Comparison of ENCODE assay signal across 1 cellular context in the genomic region with DNA sequence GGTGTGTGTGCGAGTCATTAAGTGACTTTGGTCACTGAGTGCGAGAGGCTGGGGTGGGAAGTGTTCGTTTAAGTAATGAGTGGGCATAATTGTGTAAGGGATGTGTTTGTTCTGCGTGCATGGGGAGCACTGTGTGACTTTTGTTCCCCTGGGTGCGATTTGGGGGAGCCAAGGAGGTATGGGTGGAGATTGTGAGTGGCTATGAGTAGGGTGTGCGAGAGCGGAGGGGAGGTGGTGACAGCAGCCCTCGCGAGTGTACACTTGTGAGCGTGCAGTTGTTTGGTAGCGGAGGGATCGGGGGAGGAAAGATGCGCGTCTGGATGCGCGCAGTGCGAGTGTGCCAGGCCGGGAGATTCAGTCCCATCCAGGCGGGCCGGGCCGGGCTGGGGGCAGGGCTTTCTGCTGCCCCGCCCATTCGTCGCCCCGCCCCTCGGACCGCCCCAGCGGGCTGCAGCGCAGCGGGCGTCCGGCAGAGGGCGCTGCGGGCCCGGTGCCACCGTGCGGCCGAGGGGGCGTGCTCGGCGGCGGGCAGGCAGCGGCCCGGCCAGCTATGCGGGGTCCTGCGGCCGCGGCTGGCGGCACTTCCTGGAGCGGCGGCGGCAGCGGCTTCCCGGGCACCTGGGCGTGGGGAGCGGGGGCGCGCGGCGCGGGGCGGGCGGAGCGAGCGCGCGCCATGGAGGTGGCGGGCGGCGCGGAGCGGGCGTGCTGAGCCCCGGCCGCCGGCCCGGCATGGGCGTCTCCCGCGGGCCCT.
A peak's percentile ranks its signal among the peaks of the same experiment; 100 is the strongest.
TF ChIP-seq lines count a peak whose summit lies in the region.

A gene with protein sequence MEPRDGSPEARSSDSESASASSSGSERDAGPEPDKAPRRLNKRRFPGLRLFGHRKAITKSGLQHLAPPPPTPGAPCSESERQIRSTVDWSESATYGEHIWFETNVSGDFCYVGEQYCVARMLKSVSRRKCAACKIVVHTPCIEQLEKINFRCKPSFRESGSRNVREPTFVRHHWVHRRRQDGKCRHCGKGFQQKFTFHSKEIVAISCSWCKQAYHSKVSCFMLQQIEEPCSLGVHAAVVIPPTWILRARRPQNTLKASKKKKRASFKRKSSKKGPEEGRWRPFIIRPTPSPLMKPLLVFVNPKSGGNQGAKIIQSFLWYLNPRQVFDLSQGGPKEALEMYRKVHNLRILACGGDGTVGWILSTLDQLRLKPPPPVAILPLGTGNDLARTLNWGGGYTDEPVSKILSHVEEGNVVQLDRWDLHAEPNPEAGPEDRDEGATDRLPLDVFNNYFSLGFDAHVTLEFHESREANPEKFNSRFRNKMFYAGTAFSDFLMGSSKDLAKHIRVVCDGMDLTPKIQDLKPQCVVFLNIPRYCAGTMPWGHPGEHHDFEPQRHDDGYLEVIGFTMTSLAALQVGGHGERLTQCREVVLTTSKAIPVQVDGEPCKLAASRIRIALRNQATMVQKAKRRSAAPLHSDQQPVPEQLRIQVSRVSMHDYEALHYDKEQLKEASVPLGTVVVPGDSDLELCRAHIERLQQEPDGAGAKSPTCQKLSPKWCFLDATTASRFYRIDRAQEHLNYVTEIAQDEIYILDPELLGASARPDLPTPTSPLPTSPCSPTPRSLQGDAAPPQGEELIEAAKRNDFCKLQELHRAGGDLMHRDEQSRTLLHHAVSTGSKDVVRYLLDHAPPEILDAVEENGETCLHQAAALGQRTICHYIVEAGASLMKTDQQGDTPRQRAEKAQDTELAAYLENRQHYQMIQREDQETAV (plus strand): TSS at position 578 of the 751 bp plus-strand sequence. CDS start 197 bp downstream, outside the sequence.

TF ChIP-seq in K562, 482 proteins besides CTCF, POLR2A, EP300 and RAD21 (continued from another document and continues in another):
- TF ChIP-seq, protein P1, sequence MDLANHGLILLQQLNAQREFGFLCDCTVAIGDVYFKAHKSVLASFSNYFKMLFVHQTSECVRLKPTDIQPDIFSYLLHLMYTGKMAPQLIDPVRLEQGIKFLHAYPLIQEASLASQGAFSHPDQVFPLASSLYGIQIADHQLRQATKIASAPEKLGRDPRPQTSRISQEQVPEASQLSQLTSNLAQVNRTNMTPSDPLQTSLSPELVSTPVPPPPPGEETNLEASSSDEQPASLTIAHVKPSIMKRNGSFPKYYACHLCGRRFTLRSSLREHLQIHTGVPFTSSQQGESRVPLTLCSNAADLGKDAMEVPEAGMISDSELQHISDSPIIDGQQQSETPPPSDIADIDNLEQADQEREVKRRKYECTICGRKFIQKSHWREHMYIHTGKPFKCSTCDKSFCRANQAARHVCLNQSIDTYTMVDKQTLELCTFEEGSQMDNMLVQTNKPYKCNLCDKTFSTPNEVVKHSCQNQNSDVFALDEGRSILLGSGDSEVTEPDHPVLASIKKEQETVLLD (IDR thresholded peaks at IDR 0.05): 0 out of 2 replicates have a peak, but pooled peaks have one; percentile 65
- TF ChIP-seq BRD4 (IDR thresholded peaks at IDR 0.05) (no peak), NRF1 (conservative IDR thresholded peaks at IDR 0.05 in 1 of 2, IDR thresholded peaks at IDR 0.05 in 1 of 2) (peak; percentile 81 to 83), TAL1 (IDR thresholded peaks at IDR 0.05) (no peak), TRIM24 (IDR thresholded peaks at IDR 0.05) (no peak), NCOA4 (IDR thresholded peaks at IDR 0.05; ENCODE audit: partially characterized antibody) (no peak), RFX1 (IDR thresholded peaks at IDR 0.05) (no peak), ZNF316 (IDR thresholded peaks at IDR 0.05) (0 out of 2 replicates have a peak, but pooled peaks have one; percentile 14), CC2D1A (IDR thresholded peaks at IDR 0.05) (no peak), BCL6 (CRISPR knock-in tag; IDR thresholded peaks at IDR 0.05) (no peak), BHLHE40 (IDR thresholded peaks at IDR 0.05; ENCODE audit: low read length) (peak; percentile 58), ILF3 (IDR thresholded peaks at IDR 0.05; ENCODE audit: borderline replicate concordance) (no peak), RBM14 (IDR thresholded peaks at IDR 0.05; ENCODE audit: borderline replicate concordance, insufficient read depth, low read depth, low read length) (no peak), NUFIP1 (IDR thresholded peaks at IDR 0.05; ENCODE audit: partially characterized antibody) (no peak)
- TF ChIP-seq, protein P2, sequence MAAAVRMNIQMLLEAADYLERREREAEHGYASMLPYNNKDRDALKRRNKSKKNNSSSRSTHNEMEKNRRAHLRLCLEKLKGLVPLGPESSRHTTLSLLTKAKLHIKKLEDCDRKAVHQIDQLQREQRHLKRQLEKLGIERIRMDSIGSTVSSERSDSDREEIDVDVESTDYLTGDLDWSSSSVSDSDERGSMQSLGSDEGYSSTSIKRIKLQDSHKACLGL (CRISPR knock-in tag; IDR thresholded peaks at IDR 0.05; ENCODE audit: borderline replicate concordance, poor library complexity, severe bottlenecking): no peak
- TF ChIP-seq, protein P3, sequence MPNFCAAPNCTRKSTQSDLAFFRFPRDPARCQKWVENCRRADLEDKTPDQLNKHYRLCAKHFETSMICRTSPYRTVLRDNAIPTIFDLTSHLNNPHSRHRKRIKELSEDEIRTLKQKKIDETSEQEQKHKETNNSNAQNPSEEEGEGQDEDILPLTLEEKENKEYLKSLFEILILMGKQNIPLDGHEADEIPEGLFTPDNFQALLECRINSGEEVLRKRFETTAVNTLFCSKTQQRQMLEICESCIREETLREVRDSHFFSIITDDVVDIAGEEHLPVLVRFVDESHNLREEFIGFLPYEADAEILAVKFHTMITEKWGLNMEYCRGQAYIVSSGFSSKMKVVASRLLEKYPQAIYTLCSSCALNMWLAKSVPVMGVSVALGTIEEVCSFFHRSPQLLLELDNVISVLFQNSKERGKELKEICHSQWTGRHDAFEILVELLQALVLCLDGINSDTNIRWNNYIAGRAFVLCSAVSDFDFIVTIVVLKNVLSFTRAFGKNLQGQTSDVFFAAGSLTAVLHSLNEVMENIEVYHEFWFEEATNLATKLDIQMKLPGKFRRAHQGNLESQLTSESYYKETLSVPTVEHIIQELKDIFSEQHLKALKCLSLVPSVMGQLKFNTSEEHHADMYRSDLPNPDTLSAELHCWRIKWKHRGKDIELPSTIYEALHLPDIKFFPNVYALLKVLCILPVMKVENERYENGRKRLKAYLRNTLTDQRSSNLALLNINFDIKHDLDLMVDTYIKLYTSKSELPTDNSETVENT (CRISPR knock-in tag; IDR thresholded peaks at IDR 0.05): no peak
- TF ChIP-seq, protein P4, sequence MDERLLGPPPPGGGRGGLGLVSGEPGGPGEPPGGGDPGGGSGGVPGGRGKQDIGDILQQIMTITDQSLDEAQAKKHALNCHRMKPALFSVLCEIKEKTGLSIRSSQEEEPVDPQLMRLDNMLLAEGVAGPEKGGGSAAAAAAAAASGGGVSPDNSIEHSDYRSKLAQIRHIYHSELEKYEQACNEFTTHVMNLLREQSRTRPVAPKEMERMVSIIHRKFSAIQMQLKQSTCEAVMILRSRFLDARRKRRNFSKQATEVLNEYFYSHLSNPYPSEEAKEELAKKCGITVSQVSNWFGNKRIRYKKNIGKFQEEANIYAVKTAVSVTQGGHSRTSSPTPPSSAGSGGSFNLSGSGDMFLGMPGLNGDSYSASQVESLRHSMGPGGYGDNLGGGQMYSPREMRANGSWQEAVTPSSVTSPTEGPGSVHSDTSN (CRISPR knock-in tag; IDR thresholded peaks at IDR 0.05; ENCODE audit: low read depth): no peak
- TF ChIP-seq, protein P4 (tag; conservative IDR thresholded peaks at IDR 0.05; ENCODE audit: low read depth): no peak
- TF ChIP-seq, protein P5, sequence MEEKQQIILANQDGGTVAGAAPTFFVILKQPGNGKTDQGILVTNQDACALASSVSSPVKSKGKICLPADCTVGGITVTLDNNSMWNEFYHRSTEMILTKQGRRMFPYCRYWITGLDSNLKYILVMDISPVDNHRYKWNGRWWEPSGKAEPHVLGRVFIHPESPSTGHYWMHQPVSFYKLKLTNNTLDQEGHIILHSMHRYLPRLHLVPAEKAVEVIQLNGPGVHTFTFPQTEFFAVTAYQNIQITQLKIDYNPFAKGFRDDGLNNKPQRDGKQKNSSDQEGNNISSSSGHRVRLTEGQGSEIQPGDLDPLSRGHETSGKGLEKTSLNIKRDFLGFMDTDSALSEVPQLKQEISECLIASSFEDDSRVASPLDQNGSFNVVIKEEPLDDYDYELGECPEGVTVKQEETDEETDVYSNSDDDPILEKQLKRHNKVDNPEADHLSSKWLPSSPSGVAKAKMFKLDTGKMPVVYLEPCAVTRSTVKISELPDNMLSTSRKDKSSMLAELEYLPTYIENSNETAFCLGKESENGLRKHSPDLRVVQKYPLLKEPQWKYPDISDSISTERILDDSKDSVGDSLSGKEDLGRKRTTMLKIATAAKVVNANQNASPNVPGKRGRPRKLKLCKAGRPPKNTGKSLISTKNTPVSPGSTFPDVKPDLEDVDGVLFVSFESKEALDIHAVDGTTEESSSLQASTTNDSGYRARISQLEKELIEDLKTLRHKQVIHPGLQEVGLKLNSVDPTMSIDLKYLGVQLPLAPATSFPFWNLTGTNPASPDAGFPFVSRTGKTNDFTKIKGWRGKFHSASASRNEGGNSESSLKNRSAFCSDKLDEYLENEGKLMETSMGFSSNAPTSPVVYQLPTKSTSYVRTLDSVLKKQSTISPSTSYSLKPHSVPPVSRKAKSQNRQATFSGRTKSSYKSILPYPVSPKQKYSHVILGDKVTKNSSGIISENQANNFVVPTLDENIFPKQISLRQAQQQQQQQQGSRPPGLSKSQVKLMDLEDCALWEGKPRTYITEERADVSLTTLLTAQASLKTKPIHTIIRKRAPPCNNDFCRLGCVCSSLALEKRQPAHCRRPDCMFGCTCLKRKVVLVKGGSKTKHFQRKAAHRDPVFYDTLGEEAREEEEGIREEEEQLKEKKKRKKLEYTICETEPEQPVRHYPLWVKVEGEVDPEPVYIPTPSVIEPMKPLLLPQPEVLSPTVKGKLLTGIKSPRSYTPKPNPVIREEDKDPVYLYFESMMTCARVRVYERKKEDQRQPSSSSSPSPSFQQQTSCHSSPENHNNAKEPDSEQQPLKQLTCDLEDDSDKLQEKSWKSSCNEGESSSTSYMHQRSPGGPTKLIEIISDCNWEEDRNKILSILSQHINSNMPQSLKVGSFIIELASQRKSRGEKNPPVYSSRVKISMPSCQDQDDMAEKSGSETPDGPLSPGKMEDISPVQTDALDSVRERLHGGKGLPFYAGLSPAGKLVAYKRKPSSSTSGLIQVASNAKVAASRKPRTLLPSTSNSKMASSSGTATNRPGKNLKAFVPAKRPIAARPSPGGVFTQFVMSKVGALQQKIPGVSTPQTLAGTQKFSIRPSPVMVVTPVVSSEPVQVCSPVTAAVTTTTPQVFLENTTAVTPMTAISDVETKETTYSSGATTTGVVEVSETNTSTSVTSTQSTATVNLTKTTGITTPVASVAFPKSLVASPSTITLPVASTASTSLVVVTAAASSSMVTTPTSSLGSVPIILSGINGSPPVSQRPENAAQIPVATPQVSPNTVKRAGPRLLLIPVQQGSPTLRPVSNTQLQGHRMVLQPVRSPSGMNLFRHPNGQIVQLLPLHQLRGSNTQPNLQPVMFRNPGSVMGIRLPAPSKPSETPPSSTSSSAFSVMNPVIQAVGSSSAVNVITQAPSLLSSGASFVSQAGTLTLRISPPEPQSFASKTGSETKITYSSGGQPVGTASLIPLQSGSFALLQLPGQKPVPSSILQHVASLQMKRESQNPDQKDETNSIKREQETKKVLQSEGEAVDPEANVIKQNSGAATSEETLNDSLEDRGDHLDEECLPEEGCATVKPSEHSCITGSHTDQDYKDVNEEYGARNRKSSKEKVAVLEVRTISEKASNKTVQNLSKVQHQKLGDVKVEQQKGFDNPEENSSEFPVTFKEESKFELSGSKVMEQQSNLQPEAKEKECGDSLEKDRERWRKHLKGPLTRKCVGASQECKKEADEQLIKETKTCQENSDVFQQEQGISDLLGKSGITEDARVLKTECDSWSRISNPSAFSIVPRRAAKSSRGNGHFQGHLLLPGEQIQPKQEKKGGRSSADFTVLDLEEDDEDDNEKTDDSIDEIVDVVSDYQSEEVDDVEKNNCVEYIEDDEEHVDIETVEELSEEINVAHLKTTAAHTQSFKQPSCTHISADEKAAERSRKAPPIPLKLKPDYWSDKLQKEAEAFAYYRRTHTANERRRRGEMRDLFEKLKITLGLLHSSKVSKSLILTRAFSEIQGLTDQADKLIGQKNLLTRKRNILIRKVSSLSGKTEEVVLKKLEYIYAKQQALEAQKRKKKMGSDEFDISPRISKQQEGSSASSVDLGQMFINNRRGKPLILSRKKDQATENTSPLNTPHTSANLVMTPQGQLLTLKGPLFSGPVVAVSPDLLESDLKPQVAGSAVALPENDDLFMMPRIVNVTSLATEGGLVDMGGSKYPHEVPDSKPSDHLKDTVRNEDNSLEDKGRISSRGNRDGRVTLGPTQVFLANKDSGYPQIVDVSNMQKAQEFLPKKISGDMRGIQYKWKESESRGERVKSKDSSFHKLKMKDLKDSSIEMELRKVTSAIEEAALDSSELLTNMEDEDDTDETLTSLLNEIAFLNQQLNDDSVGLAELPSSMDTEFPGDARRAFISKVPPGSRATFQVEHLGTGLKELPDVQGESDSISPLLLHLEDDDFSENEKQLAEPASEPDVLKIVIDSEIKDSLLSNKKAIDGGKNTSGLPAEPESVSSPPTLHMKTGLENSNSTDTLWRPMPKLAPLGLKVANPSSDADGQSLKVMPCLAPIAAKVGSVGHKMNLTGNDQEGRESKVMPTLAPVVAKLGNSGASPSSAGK (IDR thresholded peaks at IDR 0.05): no peak
- TF ChIP-seq, protein P6, sequence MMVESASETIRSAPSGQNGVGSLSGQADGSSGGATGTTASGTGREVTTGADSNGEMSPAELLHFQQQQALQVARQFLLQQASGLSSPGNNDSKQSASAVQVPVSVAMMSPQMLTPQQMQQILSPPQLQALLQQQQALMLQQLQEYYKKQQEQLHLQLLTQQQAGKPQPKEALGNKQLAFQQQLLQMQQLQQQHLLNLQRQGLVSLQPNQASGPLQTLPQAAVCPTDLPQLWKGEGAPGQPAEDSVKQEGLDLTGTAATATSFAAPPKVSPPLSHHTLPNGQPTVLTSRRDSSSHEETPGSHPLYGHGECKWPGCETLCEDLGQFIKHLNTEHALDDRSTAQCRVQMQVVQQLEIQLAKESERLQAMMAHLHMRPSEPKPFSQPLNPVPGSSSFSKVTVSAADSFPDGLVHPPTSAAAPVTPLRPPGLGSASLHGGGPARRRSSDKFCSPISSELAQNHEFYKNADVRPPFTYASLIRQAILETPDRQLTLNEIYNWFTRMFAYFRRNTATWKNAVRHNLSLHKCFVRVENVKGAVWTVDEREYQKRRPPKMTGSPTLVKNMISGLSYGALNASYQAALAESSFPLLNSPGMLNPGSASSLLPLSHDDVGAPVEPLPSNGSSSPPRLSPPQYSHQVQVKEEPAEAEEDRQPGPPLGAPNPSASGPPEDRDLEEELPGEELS (CRISPR knock-in tag; IDR thresholded peaks at IDR 0.05; ENCODE audit: borderline replicate concordance): no peak
- TF ChIP-seq, protein P7, sequence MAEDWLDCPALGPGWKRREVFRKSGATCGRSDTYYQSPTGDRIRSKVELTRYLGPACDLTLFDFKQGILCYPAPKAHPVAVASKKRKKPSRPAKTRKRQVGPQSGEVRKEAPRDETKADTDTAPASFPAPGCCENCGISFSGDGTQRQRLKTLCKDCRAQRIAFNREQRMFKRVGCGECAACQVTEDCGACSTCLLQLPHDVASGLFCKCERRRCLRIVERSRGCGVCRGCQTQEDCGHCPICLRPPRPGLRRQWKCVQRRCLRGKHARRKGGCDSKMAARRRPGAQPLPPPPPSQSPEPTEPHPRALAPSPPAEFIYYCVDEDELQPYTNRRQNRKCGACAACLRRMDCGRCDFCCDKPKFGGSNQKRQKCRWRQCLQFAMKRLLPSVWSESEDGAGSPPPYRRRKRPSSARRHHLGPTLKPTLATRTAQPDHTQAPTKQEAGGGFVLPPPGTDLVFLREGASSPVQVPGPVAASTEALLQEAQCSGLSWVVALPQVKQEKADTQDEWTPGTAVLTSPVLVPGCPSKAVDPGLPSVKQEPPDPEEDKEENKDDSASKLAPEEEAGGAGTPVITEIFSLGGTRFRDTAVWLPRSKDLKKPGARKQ (CRISPR knock-in tag; IDR thresholded peaks at IDR 0.05): no peak
